ENCODE assay signal across 14 cellular contexts in genomic region chr22:26503758-26504157, GRCh38. TPM values are rescaled to one million over a fixed set of nuclear protein-coding genes. Genes with fewer than 3 reads are reported as not detected.
DNase-seq lines count a peak whose midpoint lies in the region; ATAC-seq, FAIRE-seq and TF ChIP-seq lines count a peak whose summit lies in the region.
"Had no signal": no experiment of that assay in that cellular context is flagged by ENCODE, and none has a peak within 500 bp of the region (broad histone marks: within the 10 kb centered on the region; RNA-seq: fewer than 3 reads in every experiment).

No MANE protein-coding gene starts in this region.

- ATAC-seq in activated naive CD8-positive, alpha-beta T cell treated with anti-CD3 and anti-CD28 coated beads, Interleukin-2, amount 50 U/mL, for 24 hours = no peak
- ATAC-seq in naive thymus-derived CD4-positive, alpha-beta T cell = no peak
- ATAC-seq in HG03378 (IDR thresholded peaks at IDR 0.05; ENCODE audit: unreplicated experiment) (no peak), HG02973 (IDR thresholded peaks at IDR 0.05; ENCODE audit: unreplicated experiment) (no peak)

- FAIRE-seq in GM12892 (lab: Jason Lieb, UNC) = no peak
- FAIRE-seq: H1 had no signal

- H3K4me1 ChIP-seq in Caco-2 = no peaks in the 10 kb centered on the region
- H3K4me1 ChIP-seq in naive thymus-derived CD4-positive, alpha-beta T cell (ENCODE audit: control insufficient read depth in 2 of 2, insufficient read depth in 2 of 2, low read length in 2 of 2) = peaks cover 13 to 20% of the 10 kb centered on the region in 2 donors

- POLR2A ChIA-PET in Caco-2 (lab: Charles Lee) = no interaction called here
- POLR2A ChIA-PET in naive thymus-derived CD4-positive, alpha-beta T cell (lab: Charles Lee) = interaction anchor here (0.9 to 4.3 kb wide), 3 partner anchors 9 to 140 kb away, joined by 4 to 30 read pairs (median 8); partner anchors contain the start of genes HPS4, SRRD and TFIP11

- H3K4me3 Mint-ChIP-seq in Caco-2 (ENCODE audit: unreplicated experiment) = no peak overlapping the region
- no peak overlapping the region for H3K4me3 Mint-ChIP-seq in activated naive CD8-positive, alpha-beta T cell treated with anti-CD3 and anti-CD28 coated beads, Interleukin-2, amount 50 U/mL, for 24 hours
- H3K4me3 Mint-ChIP-seq in naive thymus-derived CD4-positive, alpha-beta T cell = peak overlapping the region in 6 of 10 donors; percentile 17 to 76 (median 62)

- H3K36me3 ChIP-seq in Caco-2 (ENCODE audit: control insufficient read depth, insufficient read depth, low read length) (peaks cover 6% of the 10 kb centered on the region), KOPT-K1 (ENCODE audit: insufficient read depth, low read length) (peaks cover 99% of the 10 kb centered on the region)
- peaks cover 40 to 90% (median 62%) of the 10 kb centered on the region in 3 experiments for H3K36me3 ChIP-seq in naive thymus-derived CD4-positive, alpha-beta T cell (ENCODE audit: control insufficient read depth in 2 of 3, insufficient read depth in 3 of 3, low read length in 3 of 3)

- CTCF ChIA-PET in Caco-2 (lab: Charles Lee) = no interaction called here
- CTCF ChIA-PET in naive thymus-derived CD4-positive, alpha-beta T cell (lab: Charles Lee) = interaction anchor here (1.1 to 3.7 kb wide), 3 partner anchors 23 to 161 kb away, joined by 3 to 20 read pairs (median 6); no protein-coding TSS in a partner anchor

- peak overlapping the region; percentile 69 for H3K27ac ChIP-seq in KOPT-K1 (ENCODE audit: low read depth, low read length, poor library complexity, severe bottlenecking)
- peak overlapping the region; percentile 32 for H3K27ac ChIP-seq in naive thymus-derived CD4-positive, alpha-beta T cell (ENCODE audit: low read depth, low read length)
- H3K27ac ChIP-seq: thoracic aorta had no signal

- H3K9me3 ChIP-seq in Caco-2 = no peaks in the 10 kb centered on the region
- no peaks in the 10 kb centered on the region for H3K9me3 ChIP-seq in KOPT-K1 (ENCODE audit: insufficient read depth, low read length, poor library complexity, severe bottlenecking)
- no peaks in the 10 kb centered on the region for H3K9me3 ChIP-seq in naive thymus-derived CD4-positive, alpha-beta T cell (ENCODE audit: control insufficient read depth in 2 of 3, low read length in 3 of 3)
- H3K9me3 ChIP-seq: thoracic aorta had no signal

- no peaks in the 10 kb centered on the region for H3K4me1 Mint-ChIP-seq in Caco-2 (ENCODE audit: low read depth, unreplicated experiment)
- peaks cover 21% of the 10 kb centered on the region for H3K4me1 Mint-ChIP-seq in activated naive CD8-positive, alpha-beta T cell treated with anti-CD3 and anti-CD28 coated beads, Interleukin-2, amount 50 U/mL, for 24 hours
- H3K4me1 Mint-ChIP-seq in naive thymus-derived CD4-positive, alpha-beta T cell = peaks cover 17 to 30% (median 25%) of the 10 kb centered on the region in 7 donors

- peaks cover 74% of the 10 kb centered on the region for H3K36me3 Mint-ChIP-seq in Caco-2 (ENCODE audit: insufficient read depth, unreplicated experiment)
- peaks cover 58% of the 10 kb centered on the region for H3K36me3 Mint-ChIP-seq in activated naive CD8-positive, alpha-beta T cell treated with anti-CD3 and anti-CD28 coated beads, Interleukin-2, amount 50 U/mL, for 24 hours (ENCODE audit: low read depth)
- peaks cover 7 to 51% (median 39%) of the 10 kb centered on the region in 5 donors for H3K36me3 Mint-ChIP-seq in naive thymus-derived CD4-positive, alpha-beta T cell

- intact Hi-C loops in Caco-2 (cut with micrococcal nuclease; ENCODE audit: unreplicated experiment) = no loop called here
- intact Hi-C loops in naive thymus-derived CD4-positive, alpha-beta T cell (cut with micrococcal nuclease) = loop anchor here (1.0 to 2.0 kb wide), 4 partner anchors 9 to 169 kb away; partner anchors contain the start of genes TFIP11 (in 1 of the 2) and TPST2 (in 1 of the 2)

- TF ChIP-seq POLR2A in GM12892 (IDR thresholded peaks at IDR 0.05; ENCODE audit: low read depth, low read length) = no peak

- no peak for DNase-seq in Caco-2
- no peak for DNase-seq in activated naive CD8-positive, alpha-beta T cell treated with anti-CD3 and anti-CD28 coated beads, Interleukin-2, amount 50 U/mL, for 24 hours
- DNase-seq in naive thymus-derived CD4-positive, alpha-beta T cell = no peak
- no peak for DNase-seq in effector CD4-positive, alpha-beta T cell
- DNase-seq in GM12892 (ENCODE audit: insufficient read length) = no peak
- DNase-seq: COR-L47, erythroblast, NCI-H82 had no signal

- no peaks in the 10 kb centered on the region for H3K27me3 ChIP-seq in Caco-2 (replicated peaks; ENCODE audit: control insufficient read depth, insufficient read depth, low read length)
- no peaks in the 10 kb centered on the region for H3K27me3 ChIP-seq in naive thymus-derived CD4-positive, alpha-beta T cell (ENCODE audit: control insufficient read depth in 2 of 2, insufficient read depth in 2 of 2, low read length in 2 of 2)

- BruUV-seq in Caco-2 (replicated peaks; lab: Mats Ljungman, UMichigan) = no TSS peak

- TF ChIP-seq CTCF in Caco-2 (IDR thresholded peaks at IDR 0.05; ENCODE audit: insufficient read depth in 1 of 2, low read depth in 1 of 2, low read length in 1 of 2, severe bottlenecking in 1 of 2, unreplicated experiment in 1 of 2) = no peak

- no peaks in the 10 kb centered on the region for H3K9me3 Mint-ChIP-seq in Caco-2 (ENCODE audit: unreplicated experiment)
- no peaks in the 10 kb centered on the region for H3K9me3 Mint-ChIP-seq in activated naive CD8-positive, alpha-beta T cell treated with anti-CD3 and anti-CD28 coated beads, Interleukin-2, amount 50 U/mL, for 24 hours
- H3K9me3 Mint-ChIP-seq in naive thymus-derived CD4-positive, alpha-beta T cell = no peaks in the 10 kb centered on the region

- H3K4me3 ChIP-seq in Caco-2 (ENCODE audit: low read depth, low read length) = no peak overlapping the region
- H3K4me3 ChIP-seq in naive thymus-derived CD4-positive, alpha-beta T cell (ENCODE audit: low read length) = no peak overlapping the region
- H3K4me3 ChIP-seq: skin epidermis, thoracic aorta had no signal

- no peaks in the 10 kb centered on the region for H3K27me3 Mint-ChIP-seq in Caco-2 (ENCODE audit: insufficient read depth, unreplicated experiment)
- no peaks in the 10 kb centered on the region for H3K27me3 Mint-ChIP-seq in activated naive CD8-positive, alpha-beta T cell treated with anti-CD3 and anti-CD28 coated beads, Interleukin-2, amount 50 U/mL, for 24 hours
- H3K27me3 Mint-ChIP-seq in naive thymus-derived CD4-positive, alpha-beta T cell = no peaks in the 10 kb centered on the region

- peak overlapping the region; percentile 61 for H3K27ac Mint-ChIP-seq in Caco-2 (ENCODE audit: unreplicated experiment)
- peak overlapping the region; percentile 72 for H3K27ac Mint-ChIP-seq in activated naive CD8-positive, alpha-beta T cell treated with anti-CD3 and anti-CD28 coated beads, Interleukin-2, amount 50 U/mL, for 24 hours
- peak overlapping the region in 8 of 9 donors; percentile 39 to 87 (median 70) for H3K27ac Mint-ChIP-seq in naive thymus-derived CD4-positive, alpha-beta T cell

RNA-seq across cellular contexts. Expression of gene TFIP11, which starts 8.5 kb away (rescaled TPM):
- total RNA-seq in Caco-2 (2022) = 27.4 and 27.7 TPM in 2 replicates
- total RNA-seq in naive thymus-derived CD4-positive, alpha-beta T cell = 100 to 1,000 TPM in 1 of 5 experiments, 10 to 100 TPM in 4; 63.6 to 107 (median 72.9) TPM
- polyA plus RNA-seq in naive thymus-derived CD4-positive, alpha-beta T cell = 10 to 100 TPM; 25.8 to 45.8 TPM
- 17.2 TPM for polyA plus RNA-seq in GM12892 (2012; ENCODE audit: missing spikeins)

RNA-seq across cellular contexts. Expression of gene SRRD, which starts 20.1 kb away (rescaled TPM):
- total RNA-seq in Caco-2 (2022) = 19.0 and 21.8 TPM in 2 replicates
- 10 to 100 TPM; 18.9 to 22.8 (median 20.1) TPM for total RNA-seq in naive thymus-derived CD4-positive, alpha-beta T cell
- polyA plus RNA-seq in naive thymus-derived CD4-positive, alpha-beta T cell = 10 to 100 TPM; 23.4 to 29.0 TPM
- 23.0 TPM for polyA plus RNA-seq in GM12892 (2012; ENCODE audit: missing spikeins)

RNA-seq across cellular contexts. Expression of gene HPS4, which starts 20.2 kb away (rescaled TPM):
- 35.1 and 36.6 TPM in 2 replicates for total RNA-seq in Caco-2 (2022)
- 10 to 100 TPM; 45.5 to 64.3 (median 59.1) TPM for total RNA-seq in naive thymus-derived CD4-positive, alpha-beta T cell
- polyA plus RNA-seq in naive thymus-derived CD4-positive, alpha-beta T cell = 10 to 100 TPM; 21.5 to 23.9 TPM
- 25.8 TPM for polyA plus RNA-seq in GM12892 (2012; ENCODE audit: missing spikeins)

Comparison
In these comparisons a context has a peak if more than half of its experiments do, and no peak if none do; other contexts are left out.
1. H3K4me3 Mint-ChIP-seq: peak in naive thymus-derived CD4-positive, alpha-beta T cell (6 of 10); none in Caco-2 (single experiment) and activated naive CD8-positive, alpha-beta T cell treated with anti-CD3 and anti-CD28 coated beads, Interleukin-2, amount 50 U/mL, for 24 hours (single experiment).
2. Peak in every context shown above with its lines, with median percentiles within 50 percentile points of each other: H3K27ac Mint-ChIP-seq.